ENCODE assay signal across 1 cellular context in the genomic region with DNA sequence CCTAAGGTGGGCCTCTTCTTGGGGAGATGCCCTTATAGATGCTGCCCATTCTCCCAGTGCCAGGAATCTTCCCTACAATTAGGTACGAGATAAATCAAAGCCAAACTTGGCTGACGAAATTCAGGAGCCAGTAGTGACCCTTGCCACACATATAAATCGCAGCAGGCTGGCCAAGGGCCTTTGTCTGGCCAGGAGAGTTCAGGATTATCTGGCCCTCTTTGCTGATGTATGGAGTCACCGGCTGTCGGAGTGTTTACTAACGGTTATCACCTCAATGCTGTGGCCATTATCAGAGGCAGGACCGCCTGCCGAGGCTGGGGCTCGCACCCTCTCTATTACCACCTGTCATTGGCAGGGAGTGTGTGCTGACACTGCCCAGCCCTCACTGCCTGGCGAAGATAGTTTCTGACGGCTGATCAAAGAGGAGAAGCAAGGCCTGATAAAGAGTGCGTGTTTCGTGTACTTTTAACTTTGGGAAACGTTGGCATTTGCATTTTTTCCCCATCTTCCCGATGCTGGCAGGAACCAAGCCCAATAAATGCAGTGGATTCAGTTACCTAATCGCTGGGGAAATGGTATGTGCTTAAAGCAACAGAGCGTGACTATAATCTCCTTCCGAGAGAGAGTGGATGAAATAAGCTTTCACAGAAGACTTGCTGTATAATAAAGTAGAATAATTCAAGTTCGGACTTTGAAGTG.
TF ChIP-seq lines count a peak whose summit lies in the region.

No MANE protein-coding gene starts in this region.

TF ChIP-seq in HepG2, 621 proteins besides CTCF, POLR2A, EP300 and RAD21 (continued from another document and continues in another):
- TF ChIP-seq, protein P1, sequence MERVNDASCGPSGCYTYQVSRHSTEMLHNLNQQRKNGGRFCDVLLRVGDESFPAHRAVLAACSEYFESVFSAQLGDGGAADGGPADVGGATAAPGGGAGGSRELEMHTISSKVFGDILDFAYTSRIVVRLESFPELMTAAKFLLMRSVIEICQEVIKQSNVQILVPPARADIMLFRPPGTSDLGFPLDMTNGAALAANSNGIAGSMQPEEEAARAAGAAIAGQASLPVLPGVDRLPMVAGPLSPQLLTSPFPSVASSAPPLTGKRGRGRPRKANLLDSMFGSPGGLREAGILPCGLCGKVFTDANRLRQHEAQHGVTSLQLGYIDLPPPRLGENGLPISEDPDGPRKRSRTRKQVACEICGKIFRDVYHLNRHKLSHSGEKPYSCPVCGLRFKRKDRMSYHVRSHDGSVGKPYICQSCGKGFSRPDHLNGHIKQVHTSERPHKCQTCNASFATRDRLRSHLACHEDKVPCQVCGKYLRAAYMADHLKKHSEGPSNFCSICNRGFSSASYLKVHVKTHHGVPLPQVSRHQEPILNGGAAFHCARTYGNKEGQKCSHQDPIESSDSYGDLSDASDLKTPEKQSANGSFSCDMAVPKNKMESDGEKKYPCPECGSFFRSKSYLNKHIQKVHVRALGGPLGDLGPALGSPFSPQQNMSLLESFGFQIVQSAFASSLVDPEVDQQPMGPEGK (CRISPR knock-in tag; IDR thresholded peaks at IDR 0.05) = peak; percentile 86
- TF ChIP-seq POLR2AphosphoS2 (IDR thresholded peaks at IDR 0.05; ENCODE audit: low read depth, low read length) = no peak
- 0 out of 2 replicates have a peak, but pooled peaks have one; percentile 15 for TF ChIP-seq KLF11 (CRISPR knock-in tag; IDR thresholded peaks at IDR 0.05)
- TF ChIP-seq NR1H2 (CRISPR knock-in tag; IDR thresholded peaks at IDR 0.05; ENCODE audit: borderline replicate concordance, low read depth) = no peak
- TF ChIP-seq, protein P2, sequence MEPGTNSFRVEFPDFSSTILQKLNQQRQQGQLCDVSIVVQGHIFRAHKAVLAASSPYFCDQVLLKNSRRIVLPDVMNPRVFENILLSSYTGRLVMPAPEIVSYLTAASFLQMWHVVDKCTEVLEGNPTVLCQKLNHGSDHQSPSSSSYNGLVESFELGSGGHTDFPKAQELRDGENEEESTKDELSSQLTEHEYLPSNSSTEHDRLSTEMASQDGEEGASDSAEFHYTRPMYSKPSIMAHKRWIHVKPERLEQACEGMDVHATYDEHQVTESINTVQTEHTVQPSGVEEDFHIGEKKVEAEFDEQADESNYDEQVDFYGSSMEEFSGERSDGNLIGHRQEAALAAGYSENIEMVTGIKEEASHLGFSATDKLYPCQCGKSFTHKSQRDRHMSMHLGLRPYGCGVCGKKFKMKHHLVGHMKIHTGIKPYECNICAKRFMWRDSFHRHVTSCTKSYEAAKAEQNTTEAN (CRISPR knock-in tag; conservative IDR thresholded peaks at IDR 0.05) = peak; percentile 84
- TF ChIP-seq FOXM1 (CRISPR knock-in tag; IDR thresholded peaks at IDR 0.05) = 0 out of 2 replicates have a peak, but pooled peaks have one; percentile 55
- TF ChIP-seq, protein P3, sequence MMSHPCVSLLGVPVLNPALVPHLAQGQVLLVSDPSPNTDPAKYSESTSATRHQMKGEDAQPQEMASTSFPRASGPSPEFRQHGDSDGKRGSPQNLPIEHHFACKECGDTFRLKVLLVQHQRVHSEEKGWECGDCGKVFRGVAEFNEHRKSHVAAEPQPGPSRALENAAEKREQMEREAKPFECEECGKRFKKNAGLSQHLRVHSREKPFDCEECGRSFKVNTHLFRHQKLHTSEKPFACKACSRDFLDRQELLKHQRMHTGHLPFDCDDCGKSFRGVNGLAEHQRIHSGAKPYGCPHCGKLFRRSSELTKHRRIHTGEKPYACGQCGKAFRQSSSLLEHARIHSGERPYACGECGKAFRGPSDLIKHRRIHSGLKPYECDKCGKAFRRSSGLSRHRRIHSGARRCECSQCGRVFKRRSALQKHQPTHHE (CRISPR knock-in tag; IDR thresholded peaks at IDR 0.05; ENCODE audit: borderline replicate concordance) = no peak
- TF ChIP-seq HDAC6 (IDR thresholded peaks at IDR 0.05; ENCODE audit: low read depth, low read length) = no peak
- TF ChIP-seq CCDC6 (CRISPR knock-in tag; IDR thresholded peaks at IDR 0.05) = peak; percentile 68
- no peak for TF ChIP-seq DNMT1 (CRISPR knock-in tag; IDR thresholded peaks at IDR 0.05)
- no peak; the same call in 1 of the 2 replicates for TF ChIP-seq ZFP90 (CRISPR knock-in tag; IDR thresholded peaks at IDR 0.05; ENCODE audit: borderline replicate concordance)
- TF ChIP-seq, protein P4, sequence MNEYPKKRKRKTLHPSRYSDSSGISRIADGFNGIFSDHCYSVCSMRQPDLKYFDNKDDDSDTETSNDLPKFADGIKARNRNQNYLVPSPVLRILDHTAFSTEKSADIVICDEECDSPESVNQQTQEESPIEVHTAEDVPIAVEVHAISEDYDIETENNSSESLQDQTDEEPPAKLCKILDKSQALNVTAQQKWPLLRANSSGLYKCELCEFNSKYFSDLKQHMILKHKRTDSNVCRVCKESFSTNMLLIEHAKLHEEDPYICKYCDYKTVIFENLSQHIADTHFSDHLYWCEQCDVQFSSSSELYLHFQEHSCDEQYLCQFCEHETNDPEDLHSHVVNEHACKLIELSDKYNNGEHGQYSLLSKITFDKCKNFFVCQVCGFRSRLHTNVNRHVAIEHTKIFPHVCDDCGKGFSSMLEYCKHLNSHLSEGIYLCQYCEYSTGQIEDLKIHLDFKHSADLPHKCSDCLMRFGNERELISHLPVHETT (CRISPR knock-in tag; conservative IDR thresholded peaks at IDR 0.05) = 0 out of 2 replicates have a peak, but pooled peaks have one; percentile 38
- TF ChIP-seq HMG20A (CRISPR knock-in tag; IDR thresholded peaks at IDR 0.05; ENCODE audit: borderline replicate concordance) = peak; percentile 90
- peak; percentile 45 for TF ChIP-seq ZNF768 (CRISPR knock-in tag; IDR thresholded peaks at IDR 0.05)
- peak; percentile 74; the same call in 1 of the 2 replicates for TF ChIP-seq ZNF563 (CRISPR knock-in tag; IDR thresholded peaks at IDR 0.05)
- TF ChIP-seq ZMAT3 (CRISPR knock-in tag; conservative IDR thresholded peaks at IDR 0.05) = peak; percentile 74
- TF ChIP-seq GATAD1 (CRISPR knock-in tag; IDR thresholded peaks at IDR 0.05) = no peak; the same call in 1 of the 2 replicates
- peak; percentile 25; the same call in 1 of the 2 replicates for TF ChIP-seq FOXK2 (IDR thresholded peaks at IDR 0.05)
- TF ChIP-seq, protein P5, sequence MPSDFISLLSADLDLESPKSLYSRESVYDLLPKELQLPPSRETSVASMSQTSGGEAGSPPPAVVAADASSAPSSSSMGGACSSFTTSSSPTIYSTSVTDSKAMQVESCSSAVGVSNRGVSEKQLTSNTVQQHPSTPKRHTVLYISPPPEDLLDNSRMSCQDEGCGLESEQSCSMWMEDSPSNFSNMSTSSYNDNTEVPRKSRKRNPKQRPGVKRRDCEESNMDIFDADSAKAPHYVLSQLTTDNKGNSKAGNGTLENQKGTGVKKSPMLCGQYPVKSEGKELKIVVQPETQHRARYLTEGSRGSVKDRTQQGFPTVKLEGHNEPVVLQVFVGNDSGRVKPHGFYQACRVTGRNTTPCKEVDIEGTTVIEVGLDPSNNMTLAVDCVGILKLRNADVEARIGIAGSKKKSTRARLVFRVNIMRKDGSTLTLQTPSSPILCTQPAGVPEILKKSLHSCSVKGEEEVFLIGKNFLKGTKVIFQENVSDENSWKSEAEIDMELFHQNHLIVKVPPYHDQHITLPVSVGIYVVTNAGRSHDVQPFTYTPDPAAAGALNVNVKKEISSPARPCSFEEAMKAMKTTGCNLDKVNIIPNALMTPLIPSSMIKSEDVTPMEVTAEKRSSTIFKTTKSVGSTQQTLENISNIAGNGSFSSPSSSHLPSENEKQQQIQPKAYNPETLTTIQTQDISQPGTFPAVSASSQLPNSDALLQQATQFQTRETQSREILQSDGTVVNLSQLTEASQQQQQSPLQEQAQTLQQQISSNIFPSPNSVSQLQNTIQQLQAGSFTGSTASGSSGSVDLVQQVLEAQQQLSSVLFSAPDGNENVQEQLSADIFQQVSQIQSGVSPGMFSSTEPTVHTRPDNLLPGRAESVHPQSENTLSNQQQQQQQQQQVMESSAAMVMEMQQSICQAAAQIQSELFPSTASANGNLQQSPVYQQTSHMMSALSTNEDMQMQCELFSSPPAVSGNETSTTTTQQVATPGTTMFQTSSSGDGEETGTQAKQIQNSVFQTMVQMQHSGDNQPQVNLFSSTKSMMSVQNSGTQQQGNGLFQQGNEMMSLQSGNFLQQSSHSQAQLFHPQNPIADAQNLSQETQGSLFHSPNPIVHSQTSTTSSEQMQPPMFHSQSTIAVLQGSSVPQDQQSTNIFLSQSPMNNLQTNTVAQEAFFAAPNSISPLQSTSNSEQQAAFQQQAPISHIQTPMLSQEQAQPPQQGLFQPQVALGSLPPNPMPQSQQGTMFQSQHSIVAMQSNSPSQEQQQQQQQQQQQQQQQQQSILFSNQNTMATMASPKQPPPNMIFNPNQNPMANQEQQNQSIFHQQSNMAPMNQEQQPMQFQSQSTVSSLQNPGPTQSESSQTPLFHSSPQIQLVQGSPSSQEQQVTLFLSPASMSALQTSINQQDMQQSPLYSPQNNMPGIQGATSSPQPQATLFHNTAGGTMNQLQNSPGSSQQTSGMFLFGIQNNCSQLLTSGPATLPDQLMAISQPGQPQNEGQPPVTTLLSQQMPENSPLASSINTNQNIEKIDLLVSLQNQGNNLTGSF (CRISPR knock-in tag; IDR thresholded peaks at IDR 0.05) = 0 out of 2 replicates have a peak, but pooled peaks have one; percentile 75
- no peak for TF ChIP-seq KDM5A (IDR thresholded peaks at IDR 0.05; ENCODE audit: borderline replicate concordance, low read length)
- TF ChIP-seq, protein P6, sequence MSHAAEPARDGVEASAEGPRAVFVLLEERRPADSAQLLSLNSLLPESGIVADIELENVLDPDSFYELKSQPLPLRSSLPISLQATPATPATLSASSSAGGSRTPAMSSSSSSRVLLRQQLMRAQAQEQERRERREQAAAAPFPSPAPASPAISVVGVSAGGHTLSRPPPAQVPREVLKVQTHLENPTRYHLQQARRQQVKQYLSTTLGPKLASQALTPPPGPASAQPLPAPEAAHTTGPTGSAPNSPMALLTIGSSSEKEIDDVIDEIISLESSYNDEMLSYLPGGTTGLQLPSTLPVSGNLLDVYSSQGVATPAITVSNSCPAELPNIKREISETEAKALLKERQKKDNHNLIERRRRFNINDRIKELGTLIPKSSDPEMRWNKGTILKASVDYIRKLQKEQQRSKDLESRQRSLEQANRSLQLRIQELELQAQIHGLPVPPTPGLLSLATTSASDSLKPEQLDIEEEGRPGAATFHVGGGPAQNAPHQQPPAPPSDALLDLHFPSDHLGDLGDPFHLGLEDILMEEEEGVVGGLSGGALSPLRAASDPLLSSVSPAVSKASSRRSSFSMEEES (CRISPR knock-in tag; IDR thresholded peaks at IDR 0.05) = peak; percentile 65
- no peak for TF ChIP-seq ZNF775 (CRISPR knock-in tag; IDR thresholded peaks at IDR 0.05; ENCODE audit: borderline replicate concordance)
- TF ChIP-seq, protein P7, sequence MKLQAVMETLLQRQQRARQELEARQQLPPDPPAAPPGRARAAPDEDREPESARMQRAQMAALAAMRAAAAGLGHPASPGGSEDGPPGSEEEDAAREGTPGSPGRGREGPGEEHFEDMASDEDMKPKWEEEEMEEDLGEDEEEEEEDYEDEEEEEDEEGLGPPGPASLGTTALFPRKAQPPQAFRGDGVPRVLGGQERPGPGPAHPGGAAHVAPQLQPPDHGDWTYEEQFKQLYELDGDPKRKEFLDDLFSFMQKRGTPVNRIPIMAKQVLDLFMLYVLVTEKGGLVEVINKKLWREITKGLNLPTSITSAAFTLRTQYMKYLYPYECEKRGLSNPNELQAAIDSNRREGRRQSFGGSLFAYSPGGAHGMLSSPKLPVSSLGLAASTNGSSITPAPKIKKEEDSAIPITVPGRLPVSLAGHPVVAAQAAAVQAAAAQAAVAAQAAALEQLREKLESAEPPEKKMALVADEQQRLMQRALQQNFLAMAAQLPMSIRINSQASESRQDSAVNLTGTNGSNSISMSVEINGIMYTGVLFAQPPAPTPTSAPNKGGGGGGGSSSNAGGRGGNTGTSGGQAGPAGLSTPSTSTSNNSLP (IDR thresholded peaks at IDR 0.05; ENCODE audit: low read depth, low read length) = peak; percentile 61; the same call in 1 of the 2 replicates
- peak; percentile 63; the same call in 1 of the 2 replicates for TF ChIP-seq ZNF331 (CRISPR knock-in tag; IDR thresholded peaks at IDR 0.05)
- TF ChIP-seq, protein P8, sequence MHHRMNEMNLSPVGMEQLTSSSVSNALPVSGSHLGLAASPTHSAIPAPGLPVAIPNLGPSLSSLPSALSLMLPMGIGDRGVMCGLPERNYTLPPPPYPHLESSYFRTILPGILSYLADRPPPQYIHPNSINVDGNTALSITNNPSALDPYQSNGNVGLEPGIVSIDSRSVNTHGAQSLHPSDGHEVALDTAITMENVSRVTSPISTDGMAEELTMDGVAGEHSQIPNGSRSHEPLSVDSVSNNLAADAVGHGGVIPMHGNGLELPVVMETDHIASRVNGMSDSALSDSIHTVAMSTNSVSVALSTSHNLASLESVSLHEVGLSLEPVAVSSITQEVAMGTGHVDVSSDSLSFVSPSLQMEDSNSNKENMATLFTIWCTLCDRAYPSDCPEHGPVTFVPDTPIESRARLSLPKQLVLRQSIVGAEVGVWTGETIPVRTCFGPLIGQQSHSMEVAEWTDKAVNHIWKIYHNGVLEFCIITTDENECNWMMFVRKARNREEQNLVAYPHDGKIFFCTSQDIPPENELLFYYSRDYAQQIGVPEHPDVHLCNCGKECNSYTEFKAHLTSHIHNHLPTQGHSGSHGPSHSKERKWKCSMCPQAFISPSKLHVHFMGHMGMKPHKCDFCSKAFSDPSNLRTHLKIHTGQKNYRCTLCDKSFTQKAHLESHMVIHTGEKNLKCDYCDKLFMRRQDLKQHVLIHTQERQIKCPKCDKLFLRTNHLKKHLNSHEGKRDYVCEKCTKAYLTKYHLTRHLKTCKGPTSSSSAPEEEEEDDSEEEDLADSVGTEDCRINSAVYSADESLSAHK (CRISPR knock-in tag; IDR thresholded peaks at IDR 0.05; ENCODE audit: borderline replicate concordance) = no peak; the same call in 1 of the 2 replicates
- TF ChIP-seq, protein P9, sequence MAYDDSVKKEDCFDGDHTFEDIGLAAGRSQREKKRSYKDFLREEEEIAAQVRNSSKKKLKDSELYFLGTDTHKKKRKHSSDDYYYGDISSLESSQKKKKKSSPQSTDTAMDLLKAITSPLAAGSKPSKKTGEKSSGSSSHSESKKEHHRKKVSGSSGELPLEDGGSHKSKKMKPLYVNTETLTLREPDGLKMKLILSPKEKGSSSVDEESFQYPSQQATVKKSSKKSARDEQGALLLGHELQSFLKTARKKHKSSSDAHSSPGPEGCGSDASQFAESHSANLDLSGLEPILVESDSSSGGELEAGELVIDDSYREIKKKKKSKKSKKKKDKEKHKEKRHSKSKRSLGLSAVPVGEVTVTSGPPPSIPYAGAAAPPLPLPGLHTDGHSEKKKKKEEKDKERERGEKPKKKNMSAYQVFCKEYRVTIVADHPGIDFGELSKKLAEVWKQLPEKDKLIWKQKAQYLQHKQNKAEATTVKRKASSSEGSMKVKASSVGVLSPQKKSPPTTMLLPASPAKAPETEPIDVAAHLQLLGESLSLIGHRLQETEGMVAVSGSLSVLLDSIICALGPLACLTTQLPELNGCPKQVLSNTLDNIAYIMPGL (CRISPR knock-in tag; IDR thresholded peaks at IDR 0.05; ENCODE audit: borderline replicate concordance in 1 of 2, low read depth in 1 of 2) = peak in 1 of 2 experiments; percentile 22; a peak in 2 of 4 replicates
- TF ChIP-seq NFYB (CRISPR knock-in tag; IDR thresholded peaks at IDR 0.05) = peak; percentile 62
- TF ChIP-seq MYC (CRISPR knock-in tag; IDR thresholded peaks at IDR 0.05; ENCODE audit: borderline replicate concordance) = peak; percentile 48; the same call in 1 of the 2 replicates
- peak; percentile 63; the same call in 1 of the 2 replicates for TF ChIP-seq POLR2G (IDR thresholded peaks at IDR 0.05; ENCODE audit: low read depth, low read length)
- TF ChIP-seq HDAC1 (CRISPR knock-in tag; IDR thresholded peaks at IDR 0.05) = peak; percentile 82
- TF ChIP-seq, protein P10, sequence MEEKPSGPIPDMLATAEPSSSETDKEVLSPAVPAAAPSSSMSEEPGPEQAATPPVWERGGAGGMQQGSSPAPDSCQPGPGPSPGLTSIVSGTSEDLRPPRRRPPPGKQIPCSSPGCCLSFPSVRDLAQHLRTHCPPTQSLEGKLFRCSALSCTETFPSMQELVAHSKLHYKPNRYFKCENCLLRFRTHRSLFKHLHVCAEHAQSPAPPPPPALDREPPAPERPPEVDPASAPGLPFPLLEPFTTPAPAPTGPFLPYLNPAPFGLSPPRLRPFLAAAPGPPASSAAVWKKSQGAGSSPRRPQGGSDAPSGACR (CRISPR knock-in tag; IDR thresholded peaks at IDR 0.05) = 0 out of 2 replicates have a peak, but pooled peaks have one; percentile 61
- TF ChIP-seq U2AF1 (optimal IDR thresholded peaks at IDR 0.05; ENCODE audit: low read depth, low read length) = peak; percentile 36
